Comparison of ENCODE assay signal across 17 cellular contexts in the genomic region with DNA sequence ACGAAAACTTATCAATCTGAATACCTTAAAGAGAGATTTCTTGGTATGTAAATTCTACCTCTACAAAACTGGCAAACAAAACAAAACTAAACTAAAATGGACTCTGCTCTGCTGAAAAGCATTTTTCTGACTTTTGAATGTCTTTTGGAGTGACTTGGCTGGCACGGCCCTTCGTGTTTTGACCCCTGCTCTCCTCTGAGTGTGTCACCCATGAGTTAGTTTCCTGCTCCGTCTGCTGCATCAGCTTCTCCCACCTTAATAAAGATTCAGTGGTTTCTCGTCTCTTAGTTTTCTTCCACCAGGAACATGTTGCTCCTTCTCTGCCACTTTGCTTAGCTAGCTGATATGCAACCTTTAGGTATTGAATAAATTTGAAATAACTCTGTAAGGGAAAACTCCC.
"Had no signal": no experiment of that assay in that cellular context is flagged by ENCODE, and none has a peak within 500 bp of the region (broad histone marks: within the 10 kb centered on the region; RNA-seq: fewer than 3 reads in every experiment).

No MANE protein-coding gene starts in this region.

- H3K79me2 ChIP-seq: hepatocyte had no signal

- H3K36me3 Mint-ChIP-seq: activated naive CD4-positive, alpha-beta T cell treated with anti-CD3 and anti-CD28 coated beads, Interleukin-2, amount 50 U/mL, for 72 hours had no signal

- H3K27me3 ChIP-seq: adrenal gland, dorsolateral prefrontal cortex, foreskin keratinocyte, hepatocyte, left lung, tibial artery had no signal

- H3K4me1 ChIP-seq: adrenal gland, foreskin keratinocyte, left lung, tibial artery had no signal

- H3K9me3 ChIP-seq: adrenal gland, left lung, tibial artery had no signal

- H3K27ac Mint-ChIP-seq: activated naive CD4-positive, alpha-beta T cell treated with anti-CD3 and anti-CD28 coated beads, Interleukin-2, amount 50 U/mL, for 72 hours had no signal

- H3K36me3 ChIP-seq: adrenal gland, left lung, tibial artery, WERI-Rb-1 had no signal

- H3K4me2 ChIP-seq: hepatocyte had no signal

- H2AFZ ChIP-seq: hepatocyte had no signal

- H3K27ac ChIP-seq: adrenal gland, dorsolateral prefrontal cortex, epithelial cell of prostate, foreskin keratinocyte, hepatocyte, left lung, tibial artery, WERI-Rb-1 had no signal

- ATAC-seq: activated naive CD4-positive, alpha-beta T cell treated with anti-CD3 and anti-CD28 coated beads, Interleukin-2, amount 50 U/mL, for 72 hours; foreskin keratinocyte; left lung had no signal

- DNase-seq: activated CD4-positive, alpha-beta T cell treated with anti-CD3 and anti-CD28 coated beads for 1 hour; activated CD4-positive, alpha-beta T cell treated with anti-CD3 and anti-CD28 coated beads, Interleukin-2, amount 50 U/mL, for 48 hours; activated gamma-delta T cell treated with Interleukin-2 at 50 U/mL for 16 hours; adrenal gland; dorsolateral prefrontal cortex; foreskin keratinocyte; left lung; midbrain; stimulated activated CD4-positive, alpha-beta T cell treated with anti-CD3 and anti-CD28 coated beads, Interleukin-12 subunit alpha, Interleukin-12 subunit beta, amount 100 ng/mL, for 4 hours; stimulated activated CD4-positive, alpha-beta T cell treated with anti-CD3 and anti-CD28 coated beads, Interleukin-1b, Interleukin-23, amount 100 ng/mL, for 48 hours; stimulated activated naive CD4-positive, alpha-beta T cell treated with Interleukin-2 at 50 U/mL for 16 hours; T-helper 2 cell; tibial artery; WERI-Rb-1 had no signal

- H3K4me3 ChIP-seq: adrenal gland, dorsolateral prefrontal cortex, hepatocyte, left lung, tibial artery had no signal
